Comparison of ENCODE assay signal across 19 cellular contexts in the genomic region with DNA sequence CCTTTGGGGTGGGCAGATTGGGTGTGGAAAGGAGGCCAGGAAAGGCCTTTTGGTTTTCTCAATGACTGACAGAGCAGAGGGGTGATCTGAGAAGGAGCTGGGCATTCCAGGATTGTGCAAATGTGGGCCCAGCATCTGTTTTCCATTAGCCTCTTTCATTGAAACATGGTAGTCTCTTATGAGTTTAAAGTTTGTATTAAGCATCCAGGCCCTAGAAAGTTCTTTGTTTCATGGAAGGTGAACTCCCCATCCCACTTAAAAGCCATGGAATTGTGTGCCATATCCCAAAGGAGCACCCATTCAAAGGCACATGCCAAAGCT.
DNase-seq lines count a peak whose midpoint lies in the region; ATAC-seq and TF ChIP-seq lines count a peak whose summit lies in the region.
"Had no signal": no experiment of that assay in that cellular context is flagged by ENCODE, and none has a peak within 500 bp of the region (broad histone marks: within the 10 kb centered on the region; RNA-seq: fewer than 3 reads in every experiment).

No MANE protein-coding gene starts in this region.

- H3K27ac ChIP-seq in SK-N-SH (ENCODE audit: low read depth in 2 of 2, low read length in 1 of 2): no peak overlapping the region
- H3K27ac ChIP-seq: BLaER1 had no signal

- H3K27me3 Mint-ChIP-seq in neural crest cell (ENCODE audit: low read depth): peaks cover 7% of the 10 kb centered on the region
- H3K27me3 Mint-ChIP-seq in stimulated activated naive CD8-positive, alpha-beta T cell treated with anti-CD3 and anti-CD28 coated beads, Interleukin-15, amount 100 ng/mL, for 72 hours: peaks cover 23% of the 10 kb centered on the region
- H3K27me3 Mint-ChIP-seq in activated naive CD4-positive, alpha-beta T cell treated with anti-CD3 and anti-CD28 coated beads for 36 hours (ENCODE audit: low read depth): peaks cover 22% of the 10 kb centered on the region
- H3K27me3 Mint-ChIP-seq in natural killer cell (ENCODE audit: low read depth in 2 of 2): peaks cover 2 to 37% of the 10 kb centered on the region in 2 donors

- POLR2A ChIA-PET in SK-N-SH (lab: Yijun Ruan, JAX): no interaction called here

- CTCF ChIA-PET in SK-N-SH (lab: Yijun Ruan, JAX): interaction anchor here (1.1 kb wide), 1 partner anchor 10 kb away, joined by 3 read pairs; no protein-coding TSS in a partner anchor
- CTCF ChIA-PET in activated naive CD4-positive, alpha-beta T cell treated with anti-CD3 and anti-CD28 coated beads for 36 hours (lab: Charles Lee): interaction anchor here (0.6 kb wide), 1 partner anchor 619 kb away, joined by 3 read pairs; no protein-coding TSS in a partner anchor

- H3K4me2 ChIP-seq in SK-N-SH: no peak overlapping the region
- H3K4me2 ChIP-seq: BLaER1 had no signal

- intact Hi-C loops in activated naive CD4-positive, alpha-beta T cell treated with anti-CD3 and anti-CD28 coated beads for 36 hours (cut with micrococcal nuclease): no loop called here
- intact Hi-C loops in natural killer cell (cut with micrococcal nuclease): no loop called here

- H3K4me1 ChIP-seq in SK-N-SH (ENCODE audit: control insufficient read depth in 1 of 2, insufficient read depth in 2 of 2, low read depth in 1 of 2, low read length in 1 of 2): peaks cover 0 to 14% of the 10 kb centered on the region in 2 experiments; a peak in 1 of 4 replicates

- TF ChIP-seq CTCF in AG10803 (conservative IDR thresholded peaks at IDR 0.05; ENCODE audit: low read length): no peak
- no peak for TF ChIP-seq CTCF in SK-N-SH (IDR thresholded peaks at IDR 0.05)
- TF ChIP-seq CTCF in fibroblast of mammary gland (conservative IDR thresholded peaks at IDR 0.05; ENCODE audit: control insufficient read depth, insufficient read depth, low read depth, low read length): no peak
- TF ChIP-seq CTCF in neural crest cell (conservative IDR thresholded peaks at IDR 0.05): no peak
- no peak for TF ChIP-seq CTCF in natural killer cell (IDR thresholded peaks at IDR 0.05)

- ATAC-seq in stimulated activated naive CD8-positive, alpha-beta T cell treated with anti-CD3 and anti-CD28 coated beads, Interleukin-15, amount 100 ng/mL, for 72 hours: no peak
- no peak for ATAC-seq in natural killer cell

- H3K9ac ChIP-seq in SK-N-SH: no peak overlapping the region
- H3K9ac ChIP-seq: BLaER1 had no signal

- H3K27me3 ChIP-seq in SK-N-SH (ENCODE audit: insufficient read depth): no peaks in the 10 kb centered on the region
- H3K27me3 ChIP-seq: BLaER1 had no signal

- H3K27ac Mint-ChIP-seq in neural crest cell (ENCODE audit: unreplicated experiment): peak overlapping the region; percentile 36
- H3K27ac Mint-ChIP-seq in stimulated activated naive CD8-positive, alpha-beta T cell treated with anti-CD3 and anti-CD28 coated beads, Interleukin-15, amount 100 ng/mL, for 72 hours: peak overlapping the region in 1 of 2 donors; percentile 47
- H3K27ac Mint-ChIP-seq in activated naive CD4-positive, alpha-beta T cell treated with anti-CD3 and anti-CD28 coated beads for 36 hours: no peak overlapping the region
- H3K27ac Mint-ChIP-seq in natural killer cell: no peak overlapping the region
- H3K27ac Mint-ChIP-seq: CD4-positive, alpha-beta memory T cell; HFFc6 had no signal

- no peaks in the 10 kb centered on the region for H3K36me3 ChIP-seq in SK-N-SH (replicated peaks in 1 of 2; ENCODE audit: control insufficient read depth in 1 of 2, insufficient read depth in 2 of 2, low read length in 1 of 2)
- H3K36me3 ChIP-seq: BLaER1 had no signal

- H3K79me2 ChIP-seq in SK-N-SH (ENCODE audit: insufficient read depth): no peaks in the 10 kb centered on the region

- no peaks in the 10 kb centered on the region for H4K20me1 ChIP-seq in SK-N-SH (ENCODE audit: insufficient read depth)
- H4K20me1 ChIP-seq: BLaER1 had no signal

- H3K9me2 ChIP-seq in SK-N-SH: no peaks in the 10 kb centered on the region

- DNase-seq in AG10803 (ENCODE audit: low read depth): peak; percentile 76
- DNase-seq in SK-N-SH: no peak
- DNase-seq in fibroblast of mammary gland (ENCODE audit: low read depth): peak; percentile 69
- DNase-seq in neural crest cell (ENCODE audit: low read depth, low spot score): no peak
- DNase-seq in stimulated activated naive CD8-positive, alpha-beta T cell treated with anti-CD3 and anti-CD28 coated beads, Interleukin-15, amount 100 ng/mL, for 72 hours: no peak
- DNase-seq in activated naive CD4-positive, alpha-beta T cell treated with anti-CD3 and anti-CD28 coated beads for 36 hours: no peak
- DNase-seq in natural killer cell: no peak
- no peak for DNase-seq in Kasumi-1 (lab: John Stamatoyannopoulos, UW)
- DNase-seq: 8988T; CD4-positive, alpha-beta memory T cell; DMS153; HFFc6; KBM-7; NCI-H1105 treated with DMSO at 0.1 percent for 48 hours; NCI-H1694 treated with DMSO at 0.1 percent for 48 hours; NCI-H748 treated with DMSO at 0.1 percent for 48 hours; NK-92 treated with Interleukin-12 subunit alpha and Interleukin-12 subunit beta, amount 100 ng/mL, for 24 hours; SHP77 had no signal

- H3K9me3 Mint-ChIP-seq in neural crest cell: peaks cover 12% of the 10 kb centered on the region
- H3K9me3 Mint-ChIP-seq in stimulated activated naive CD8-positive, alpha-beta T cell treated with anti-CD3 and anti-CD28 coated beads, Interleukin-15, amount 100 ng/mL, for 72 hours: no peaks in the 10 kb centered on the region
- peaks cover 1% of the 10 kb centered on the region for H3K9me3 Mint-ChIP-seq in activated naive CD4-positive, alpha-beta T cell treated with anti-CD3 and anti-CD28 coated beads for 36 hours
- H3K9me3 Mint-ChIP-seq in natural killer cell: no peaks in the 10 kb centered on the region

- H3K4me3 ChIP-seq in AG10803 (ENCODE audit: low read length): no peak overlapping the region
- no peak overlapping the region for H3K4me3 ChIP-seq in SK-N-SH (ENCODE audit: low read depth in 2 of 2, low read length in 1 of 2)
- no peak overlapping the region for H3K4me3 ChIP-seq in fibroblast of mammary gland (ENCODE audit: control insufficient read depth, low read depth, low read length)
- H3K4me3 ChIP-seq: BLaER1 had no signal

- no peak for TF ChIP-seq RAD21 in SK-N-SH (IDR thresholded peaks at IDR 0.05; ENCODE audit: low read length)

- H3K36me3 Mint-ChIP-seq in neural crest cell (ENCODE audit: low read depth) (peaks cover 12% of the 10 kb centered on the region), natural killer cell (no peaks in the 10 kb centered on the region)
- no peaks in the 10 kb centered on the region for H3K36me3 Mint-ChIP-seq in activated naive CD4-positive, alpha-beta T cell treated with anti-CD3 and anti-CD28 coated beads for 36 hours (ENCODE audit: low read depth)
- H3K36me3 Mint-ChIP-seq: CD4-positive, alpha-beta memory T cell had no signal

- no peak for TF ChIP-seq EP300 in SK-N-SH (IDR thresholded peaks at IDR 0.05; ENCODE audit: borderline replicate concordance in 1 of 2, low read depth in 1 of 2, low read length in 1 of 2)

- no peak overlapping the region for H2AFZ ChIP-seq in SK-N-SH (ENCODE audit: low read depth)

- H3K4me1 Mint-ChIP-seq in neural crest cell (peaks cover 26% of the 10 kb centered on the region), natural killer cell (no peaks in the 10 kb centered on the region)
- no peaks in the 10 kb centered on the region for H3K4me1 Mint-ChIP-seq in stimulated activated naive CD8-positive, alpha-beta T cell treated with anti-CD3 and anti-CD28 coated beads, Interleukin-15, amount 100 ng/mL, for 72 hours
- H3K4me1 Mint-ChIP-seq in activated naive CD4-positive, alpha-beta T cell treated with anti-CD3 and anti-CD28 coated beads for 36 hours (ENCODE audit: low read depth): no peaks in the 10 kb centered on the region
- H3K4me1 Mint-ChIP-seq: CD4-positive, alpha-beta memory T cell had no signal

- peaks cover 4% of the 10 kb centered on the region; the same call in 1 of the 2 replicates for H3K9me3 ChIP-seq in SK-N-SH

- H3F3A ChIP-seq in SK-N-SH (replicated peaks; ENCODE audit: insufficient read depth): no peaks in the 10 kb centered on the region

- H3K4me3 Mint-ChIP-seq in neural crest cell (no peak overlapping the region), natural killer cell (no peak overlapping the region)
- H3K4me3 Mint-ChIP-seq in stimulated activated naive CD8-positive, alpha-beta T cell treated with anti-CD3 and anti-CD28 coated beads, Interleukin-15, amount 100 ng/mL, for 72 hours: no peak overlapping the region
- no peak overlapping the region for H3K4me3 Mint-ChIP-seq in activated naive CD4-positive, alpha-beta T cell treated with anti-CD3 and anti-CD28 coated beads for 36 hours
- H3K4me3 Mint-ChIP-seq: CD4-positive, alpha-beta memory T cell; HFFc6 had no signal

TF ChIP-seq in SK-N-SH, 30 proteins besides CTCF, POLR2A, EP300 and RAD21:
- TF ChIP-seq TCF12 (IDR thresholded peaks at IDR 0.05) (peak; percentile 51), POLR2AphosphoS5 (IDR thresholded peaks at IDR 0.05; ENCODE audit: low read depth, low read length) (no peak), ELF1 (IDR thresholded peaks at IDR 0.05) (no peak), TEAD4 (IDR thresholded peaks at IDR 0.05; ENCODE audit: borderline replicate concordance, insufficient read depth) (no peak)

Comparison
In these comparisons a context has a peak if more than half of its experiments do, and no peak if none do; other contexts are left out.
1. DNase-seq: peak in AG10803 (single experiment) and fibroblast of mammary gland (single experiment); none in SK-N-SH (single experiment), neural crest cell (single experiment), stimulated activated naive CD8-positive, alpha-beta T cell treated with anti-CD3 and anti-CD28 coated beads, Interleukin-15, amount 100 ng/mL, for 72 hours (0 of 2), activated naive CD4-positive, alpha-beta T cell treated with anti-CD3 and anti-CD28 coated beads for 36 hours (single experiment), natural killer cell (single experiment) and Kasumi-1 (0 of 2).